11 cellular contexts compared by ENCODE assay signal in genomic region chr9:98310752-98311392, GRCh38.
"Had no signal": no experiment of that assay in that cellular context is flagged by ENCODE, and none has a peak within 500 bp of the region (broad histone marks: within the 10 kb centered on the region; RNA-seq: fewer than 3 reads in every experiment).

No MANE protein-coding gene starts in this region.

- H3K4me1 ChIP-seq: prostate gland, testis had no signal

- H3K27ac ChIP-seq: prostate gland, stomach, testis had no signal

- H3K27ac Mint-ChIP-seq: activated naive CD4-positive, alpha-beta T cell treated with anti-CD3 and anti-CD28 coated beads, Interleukin-2, amount 10 ng/mL, durations not matched to agents 7 days and 5 days; activated T-helper 2 cell treated with anti-CD3 and anti-CD28 coated beads, Interferon-gamma antibody, Interleukin-2, Interleukin-4, amounts not matched to agents 10 μg/mL and 5 μg/mL and 100 μg/mL, durations not matched to agents 14 hours and 24 hours and 36 hours; nephron progenitor cell; T-helper 17 cell had no signal

- H3K36me3 ChIP-seq: prostate gland, stomach had no signal

- H3K9me3 ChIP-seq: prostate gland, stomach, testis had no signal

- H3K4me3 Mint-ChIP-seq: activated naive CD4-positive, alpha-beta T cell treated with anti-CD3 and anti-CD28 coated beads, Interleukin-2, amount 10 ng/mL, durations not matched to agents 7 days and 5 days; nephron progenitor cell; T-helper 17 cell had no signal

- DNase-seq: activated naive CD4-positive, alpha-beta T cell treated with anti-CD3 and anti-CD28 coated beads, Interleukin-2, amount 10 ng/mL, durations not matched to agents 7 days and 5 days; activated T-cell treated with anti-CD3 and anti-CD28 coated beads for 4 hours; mesendoderm; nephron progenitor cell; right cardiac atrium; small intestine; stomach; T-helper 17 cell; testis had no signal

- H3K27me3 ChIP-seq: stomach, testis had no signal

- H3K9me3 Mint-ChIP-seq: activated naive CD4-positive, alpha-beta T cell treated with anti-CD3 and anti-CD28 coated beads, Interleukin-2, amount 10 ng/mL, durations not matched to agents 7 days and 5 days; activated T-helper 2 cell treated with anti-CD3 and anti-CD28 coated beads, Interferon-gamma antibody, Interleukin-2, Interleukin-4, amounts not matched to agents 10 μg/mL and 5 μg/mL and 100 μg/mL, durations not matched to agents 14 hours and 24 hours and 36 hours; nephron progenitor cell had no signal

- H3K4me1 Mint-ChIP-seq: nephron progenitor cell had no signal

- H3K4me3 ChIP-seq: prostate gland, stomach, testis had no signal

- H3K36me3 Mint-ChIP-seq: activated naive CD4-positive, alpha-beta T cell treated with anti-CD3 and anti-CD28 coated beads, Interleukin-2, amount 10 ng/mL, durations not matched to agents 7 days and 5 days had no signal
